27 cellular contexts compared by ENCODE assay signal in the genomic region with DNA sequence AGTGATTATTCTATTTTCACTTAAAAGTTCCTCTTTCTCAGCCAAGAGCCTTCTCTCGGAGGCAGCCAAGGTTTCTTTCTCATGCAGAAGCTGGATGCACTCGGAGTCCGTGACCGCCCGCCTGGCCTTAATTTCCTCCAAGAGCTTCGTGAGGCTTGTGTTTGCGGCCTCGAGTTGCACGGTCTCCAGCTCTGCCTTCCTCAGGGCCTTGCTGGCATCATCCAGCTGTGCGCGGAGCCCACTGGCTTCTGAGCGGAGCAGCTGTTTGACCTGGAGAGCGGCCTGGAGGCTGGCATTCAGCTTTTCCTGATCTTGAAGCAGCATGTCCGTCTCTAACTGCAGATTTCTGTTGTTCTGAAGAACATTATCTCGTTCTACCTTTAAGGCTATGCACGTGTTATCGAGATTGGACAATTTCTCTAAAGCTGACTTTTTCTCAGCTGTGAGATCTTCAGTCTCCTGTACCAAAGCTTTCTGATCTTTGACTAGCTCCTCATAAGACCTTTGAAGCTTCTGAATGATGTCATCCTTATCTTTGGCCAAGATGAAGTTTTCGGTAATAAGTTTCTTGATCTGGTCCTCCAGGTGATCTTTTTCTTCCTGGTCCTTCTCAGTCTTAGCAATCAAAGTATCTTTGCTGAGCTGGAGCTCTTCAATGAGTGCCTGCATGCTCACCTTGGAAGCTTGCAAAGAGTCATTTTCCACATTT.
"Had no signal": no experiment of that assay in that cellular context is flagged by ENCODE, and none has a peak within 500 bp of the region (broad histone marks: within the 10 kb centered on the region; RNA-seq: fewer than 3 reads in every experiment).

No MANE protein-coding gene starts in this region.

- H3K9me2 ChIP-seq: SK-N-SH had no signal

- H3K4me2 ChIP-seq: SK-N-SH had no signal

- ATAC-seq: activated CD8-positive, alpha-beta T cell treated with anti-CD3 and anti-CD28 coated beads for 36 hours had no signal

- H3K9me3 Mint-ChIP-seq: activated CD8-positive, alpha-beta T cell treated with anti-CD3 and anti-CD28 coated beads for 36 hours; activated naive CD4-positive, alpha-beta T cell treated with anti-CD3 and anti-CD28 coated beads for 36 hours; activated naive CD8-positive, alpha-beta T cell treated with anti-CD3 and anti-CD28 coated beads, Interleukin-2, amount 10 ng/mL, durations not matched to agents 7 days and 5 days had no signal

- H3K27me3 ChIP-seq: adrenal gland, breast epithelium, Peyer's patch, SJCRH30 had no signal

- H3K9me3 ChIP-seq: adrenal gland, breast epithelium, Peyer's patch, SJCRH30, SK-N-SH had no signal

- H3K27ac ChIP-seq: adrenal gland, breast epithelium, Peyer's patch, RWPE1, SJCRH30, VCaP had no signal

- H3K4me3 Mint-ChIP-seq: activated CD8-positive, alpha-beta T cell treated with anti-CD3 and anti-CD28 coated beads for 36 hours; activated naive CD4-positive, alpha-beta T cell treated with anti-CD3 and anti-CD28 coated beads for 36 hours; activated naive CD8-positive, alpha-beta T cell treated with anti-CD3 and anti-CD28 coated beads, Interleukin-2, amount 10 ng/mL, durations not matched to agents 7 days and 5 days had no signal

- DNase-seq: activated CD4-positive, CD25-positive, alpha-beta regulatory T cell; activated CD8-positive, alpha-beta memory T cell treated with anti-CD3 and anti-CD28 coated beads, Interleukin-2, amount 50 U/mL, for 48 hours; activated CD8-positive, alpha-beta T cell treated with anti-CD3 and anti-CD28 coated beads for 36 hours; activated gamma-delta T cell; activated naive CD4-positive, alpha-beta T cell treated with anti-CD3 and anti-CD28 coated beads for 36 hours; activated naive CD8-positive, alpha-beta T cell treated with anti-CD3 and anti-CD28 coated beads, Interleukin-2, amount 10 ng/mL, durations not matched to agents 7 days and 5 days; activated T-cell treated with anti-CD3 and anti-CD28 coated beads, Interleukin-2, amount 50 U/mL, for 1 hour; adrenal gland; central memory CD4-positive, alpha-beta T cell; NCI-H1092 treated with DMSO at 0.1 percent for 48 hours; NCI-H1417 treated with DMSO at 0.1 percent for 48 hours; NCI-H1694; NCI-H2029; NCI-H2107; NCI-H2171 treated with DMSO at 0.1 percent for 48 hours; NCI-H226; NCI-H526; NCI-H774; NK-92 treated with Interleukin-12 subunit alpha and Interleukin-12 subunit beta, amount 100 ng/mL, for 24 hours; Peyer's patch; Right ventricle myocardium superior; SJCRH30; SK-N-SH; T-helper 1 cell had no signal

- H3K4me1 ChIP-seq: breast epithelium, Peyer's patch, SJCRH30 had no signal

- H3K27ac Mint-ChIP-seq: activated CD8-positive, alpha-beta T cell treated with anti-CD3 and anti-CD28 coated beads for 36 hours had no signal

- H3K4me3 ChIP-seq: adrenal gland, breast epithelium, Peyer's patch, SJCRH30 had no signal

- H3K27me3 Mint-ChIP-seq: activated CD8-positive, alpha-beta T cell treated with anti-CD3 and anti-CD28 coated beads for 36 hours; activated naive CD8-positive, alpha-beta T cell treated with anti-CD3 and anti-CD28 coated beads, Interleukin-2, amount 10 ng/mL, durations not matched to agents 7 days and 5 days had no signal

- H3K9ac ChIP-seq: SK-N-SH had no signal
